ENCODE assay signal across 7 cellular contexts in the genomic region with DNA sequence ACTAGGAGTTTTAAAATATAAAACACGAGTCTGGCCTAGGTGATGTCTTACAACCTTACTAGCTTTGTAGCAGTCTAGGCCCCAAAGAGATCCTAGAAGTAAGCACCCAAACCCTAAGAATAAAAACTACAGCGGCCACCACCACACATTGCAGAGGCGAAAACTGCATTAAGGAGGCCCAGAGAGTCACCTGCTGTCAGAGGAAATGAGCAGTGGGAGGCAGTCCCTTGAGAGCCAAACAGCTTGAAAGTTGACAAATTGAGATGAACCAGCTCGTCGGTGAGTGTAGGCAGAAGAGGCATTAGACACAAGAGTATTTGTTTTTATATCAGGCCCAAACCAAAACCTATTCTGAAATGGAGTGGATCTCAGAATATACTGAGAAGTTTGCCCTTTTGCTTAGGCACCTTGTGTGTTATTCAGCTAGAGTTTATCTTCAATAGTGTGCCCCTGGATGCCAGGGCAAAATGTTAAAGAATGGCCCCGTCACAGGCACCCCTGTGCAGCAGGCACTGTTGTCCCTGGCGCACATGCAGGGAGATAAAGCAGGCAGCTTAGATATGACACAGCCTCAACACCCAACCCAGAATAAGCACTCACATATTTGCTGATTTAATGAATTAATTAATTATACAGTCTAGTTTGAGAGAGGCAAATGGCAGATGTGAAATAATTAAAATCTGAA. TPM values are rescaled to one million over a fixed set of nuclear protein-coding genes. Genes with fewer than 3 reads are reported as not detected.
DNase-seq lines count a peak whose midpoint lies in the region; ATAC-seq and TF ChIP-seq lines count a peak whose summit lies in the region.

No MANE protein-coding gene starts in this region.

- intact Hi-C loops in esophagus squamous epithelium (cut with DNase I): no loop called here

- peaks cover 3 to 4% of the 10 kb centered on the region in 2 donors for H3K9me3 Mint-ChIP-seq in stimulated activated naive B cell treated with anti-CD40 and anti-IgM and Interleukin-4, amounts not matched to agents 10 μg/mL and 1 μg/mL and 100 μg/mL, for 72 hours

- H3K4me3 ChIP-seq in esophagus squamous epithelium: no peak overlapping the region

- peaks cover 0 to 17% (median 14%) of the 10 kb centered on the region in 3 donors for H3K9me3 ChIP-seq in esophagus squamous epithelium

- WGBS in esophagus squamous epithelium, 2 donors: 68 to 81% methylated on average over 6 to 7 of the region's 7 CpGs

- H3K27ac Mint-ChIP-seq in stimulated activated naive B cell treated with anti-CD40 and anti-IgM and Interleukin-4, amounts not matched to agents 10 μg/mL and 1 μg/mL and 100 μg/mL, for 72 hours: peak overlapping the region; percentile 92

- peaks cover 8 to 21% (median 13%) of the 10 kb centered on the region in 3 donors for H3K4me1 ChIP-seq in esophagus squamous epithelium

- no peak for TF ChIP-seq CTCF in esophagus squamous epithelium (IDR thresholded peaks at IDR 0.05)

- peaks cover 0 to 3% of the 10 kb centered on the region in 2 donors for H3K27me3 Mint-ChIP-seq in stimulated activated naive B cell treated with anti-CD40 and anti-IgM and Interleukin-4, amounts not matched to agents 10 μg/mL and 1 μg/mL and 100 μg/mL, for 72 hours

- no peaks in the 10 kb centered on the region for H3K36me3 ChIP-seq in esophagus squamous epithelium

- peaks cover 16 to 18% of the 10 kb centered on the region in 2 donors for H3K4me1 Mint-ChIP-seq in stimulated activated naive B cell treated with anti-CD40 and anti-IgM and Interleukin-4, amounts not matched to agents 10 μg/mL and 1 μg/mL and 100 μg/mL, for 72 hours

- H3K4me3 Mint-ChIP-seq in stimulated activated naive B cell treated with anti-CD40 and anti-IgM and Interleukin-4, amounts not matched to agents 10 μg/mL and 1 μg/mL and 100 μg/mL, for 72 hours: peak overlapping the region; percentile 85 to 91

- H3K27ac ChIP-seq in esophagus squamous epithelium: peak overlapping the region; percentile 77 to 93 (median 86)

- no peak for TF ChIP-seq POLR2A in esophagus squamous epithelium (IDR thresholded peaks at IDR 0.05)

- DNase-seq in NAMALWA (ENCODE audit: low spot score): peak; percentile 47
- DNase-seq in esophagus squamous epithelium (lab: John Stamatoyannopoulos, UW): no peak
- DNase-seq in stimulated activated naive B cell treated with anti-CD40 and anti-IgM and Interleukin-4, amounts not matched to agents 10 μg/mL and 1 μg/mL and 100 μg/mL, for 72 hours: peak; percentile 56
- DNase-seq in mesenteric fat pad (ENCODE audit: low spot score): no peak
- DNase-seq in DMS53 (lab: John Stamatoyannopoulos, UW): no peak

- H3K27me3 ChIP-seq in esophagus squamous epithelium: no peaks in the 10 kb centered on the region

- ATAC-seq in GM21529 (IDR thresholded peaks at IDR 0.05; ENCODE audit: unreplicated experiment) (peak; percentile 48), HG03439 (IDR thresholded peaks at IDR 0.05; ENCODE audit: unreplicated experiment) (no peak)
- peak; percentile 69 for ATAC-seq in stimulated activated naive B cell treated with anti-CD40 and anti-IgM and Interleukin-4, amounts not matched to agents 10 μg/mL and 1 μg/mL and 100 μg/mL, for 72 hours (replicated peaks)

- H3K36me3 Mint-ChIP-seq in stimulated activated naive B cell treated with anti-CD40 and anti-IgM and Interleukin-4, amounts not matched to agents 10 μg/mL and 1 μg/mL and 100 μg/mL, for 72 hours: peaks cover 0 to 2% of the 10 kb centered on the region in 2 donors

RNA-seq across cellular contexts. Expression of a gene that starts 56.7 kb away (rescaled TPM):
- total RNA-seq in esophagus squamous epithelium (10 to 100 TPM in 2 of 4 donors, 1 to 10 TPM in 2; 3.3 to 18.1 (median 10.0) TPM), mesenteric fat pad (92.3 TPM)

Comparison
In these comparisons a context has a peak if more than half of its experiments do, and no peak if none do; other contexts are left out.
1. DNase-seq: peak in NAMALWA (single experiment) and stimulated activated naive B cell treated with anti-CD40 and anti-IgM and Interleukin-4, amounts not matched to agents 10 μg/mL and 1 μg/mL and 100 μg/mL, for 72 hours (single experiment); none in esophagus squamous epithelium (single experiment), mesenteric fat pad (single experiment) and DMS53 (single experiment).